Comparison of ENCODE assay signal across 1 cellular context in genomic region chr7:100655908-100656674, GRCh38.
TF ChIP-seq lines count a peak whose summit lies in the region.

TSS of gene ACTL6B (minus strand) at chr7:100656448. CDS start at chr7:100656354, 94 bp downstream.

TF ChIP-seq in K562, 482 proteins besides CTCF, POLR2A, EP300 and RAD21 (continued from another document and continues in another):
- no peak for TF ChIP-seq DPF2 (IDR thresholded peaks at IDR 0.05)
- TF ChIP-seq ATF1 (CRISPR knock-in tag; IDR thresholded peaks at IDR 0.05), result no peak; the same call in 1 of the 2 replicates
- TF ChIP-seq ATF1 (tag; IDR thresholded peaks at IDR 0.05), result no peak
- TF ChIP-seq DACH1 (IDR thresholded peaks at IDR 0.05; ENCODE audit: partially characterized antibody), result no peak
- TF ChIP-seq HDGF (IDR thresholded peaks at IDR 0.05), result no peak
- TF ChIP-seq CREB1 (IDR thresholded peaks at IDR 0.05), result 0 out of 2 replicates have a peak, but pooled peaks have one; percentile 39
- TF ChIP-seq CREB1 (CRISPR knock-in tag; IDR thresholded peaks at IDR 0.05), result peak; percentile 74
- TF ChIP-seq ZFP30 (CRISPR knock-in tag; IDR thresholded peaks at IDR 0.05; ENCODE audit: borderline replicate concordance), result no peak
- TF ChIP-seq SMAD1 (IDR thresholded peaks at IDR 0.05; ENCODE audit: low read depth, low read length, partially characterized antibody), result no peak
- TF ChIP-seq CREBBP (IDR thresholded peaks at IDR 0.05; ENCODE audit: low read depth, low read length), result no peak
- TF ChIP-seq ZNF75A (CRISPR knock-in tag; IDR thresholded peaks at IDR 0.05), result no peak
- no peak for TF ChIP-seq HEY1 (CRISPR knock-in tag; IDR thresholded peaks at IDR 0.05; ENCODE audit: borderline replicate concordance)
- TF ChIP-seq TCFL5 (CRISPR knock-in tag; conservative IDR thresholded peaks at IDR 0.05), result no peak
- no peak for TF ChIP-seq FOXJ2 (tag; IDR thresholded peaks at IDR 0.05)
- no peak for TF ChIP-seq WHSC1 (IDR thresholded peaks at IDR 0.05; ENCODE audit: low read length)
- no peak for TF ChIP-seq ZNF134 (CRISPR knock-in tag; conservative IDR thresholded peaks at IDR 0.05)
- no peak for TF ChIP-seq ZNF76 (CRISPR knock-in tag; IDR thresholded peaks at IDR 0.05; ENCODE audit: borderline replicate concordance)
- TF ChIP-seq NCOA2 (IDR thresholded peaks at IDR 0.05; ENCODE audit: partially characterized antibody in 2 of 2), result no peak
- peak; percentile 75 to 96; a peak in 2 of 4 replicates for TF ChIP-seq SIN3A (IDR thresholded peaks at IDR 0.05; ENCODE audit: borderline replicate concordance in 2 of 2, control insufficient read depth in 1 of 2, low read depth in 2 of 2, low read length in 2 of 2)
- no peak for TF ChIP-seq POLR2B (IDR thresholded peaks at IDR 0.05; ENCODE audit: low read depth, partially characterized antibody)
- TF ChIP-seq ATF3 (IDR thresholded peaks at IDR 0.05), result no peak
- TF ChIP-seq ATF3 (CRISPR knock-in tag; conservative IDR thresholded peaks at IDR 0.05), result 0 out of 2 replicates have a peak, but pooled peaks have one; percentile 65
- TF ChIP-seq ZBTB11 (CRISPR knock-in tag; IDR thresholded peaks at IDR 0.05), result peak in 1 of 3 experiments; percentile 56; a peak in 1 of 6 replicates
- no peak for TF ChIP-seq GATAD2B (IDR thresholded peaks at IDR 0.05; ENCODE audit: borderline replicate concordance)
- no peak for TF ChIP-seq EZH2 (IDR thresholded peaks at IDR 0.05; ENCODE audit: borderline replicate concordance, low read depth, low read length)
- no peak for TF ChIP-seq NR2C1 (IDR thresholded peaks at IDR 0.05)
- TF ChIP-seq NR2C1 (tag; IDR thresholded peaks at IDR 0.05), result no peak
- TF ChIP-seq TARDBP (IDR thresholded peaks at IDR 0.05), result no peak
- TF ChIP-seq MEF2A (IDR thresholded peaks at IDR 0.05; ENCODE audit: control insufficient read depth, low read depth, low read length), result no peak
- no peak for TF ChIP-seq ZNF384 (IDR thresholded peaks at IDR 0.05; ENCODE audit: low read depth, low read length)
- TF ChIP-seq ZNF121 (CRISPR knock-in tag; conservative IDR thresholded peaks at IDR 0.05), result no peak
- no peak for TF ChIP-seq CEBPG (CRISPR knock-in tag; IDR thresholded peaks at IDR 0.05)
- no peak for TF ChIP-seq CEBPG (tag; conservative IDR thresholded peaks at IDR 0.05 in 1 of 2, IDR thresholded peaks at IDR 0.05 in 1 of 2)
- TF ChIP-seq MXD1 (CRISPR knock-in tag; IDR thresholded peaks at IDR 0.05; ENCODE audit: borderline replicate concordance, poor library complexity, severe bottlenecking), result no peak
- TF ChIP-seq KAT8 (IDR thresholded peaks at IDR 0.05; ENCODE audit: low read depth), result no peak
- TF ChIP-seq ARID4B (CRISPR knock-in tag; IDR thresholded peaks at IDR 0.05), result peak; percentile 95
- peak; percentile 86 for TF ChIP-seq E2F3 (CRISPR knock-in tag; IDR thresholded peaks at IDR 0.05)
- TF ChIP-seq HLTF (IDR thresholded peaks at IDR 0.05), result no peak
- no peak for TF ChIP-seq ZNF699 (CRISPR knock-in tag; IDR thresholded peaks at IDR 0.05; ENCODE audit: insufficient replicate concordance)
- no peak for TF ChIP-seq BRD4 (IDR thresholded peaks at IDR 0.05)
- TF ChIP-seq ARNT (IDR thresholded peaks at IDR 0.05), result no peak
- TF ChIP-seq HINFP (tag; conservative IDR thresholded peaks at IDR 0.05; ENCODE audit: low read depth), result no peak
- TF ChIP-seq ID3 (CRISPR knock-in tag; IDR thresholded peaks at IDR 0.05), result no peak
- TF ChIP-seq ID3 (tag; IDR thresholded peaks at IDR 0.05), result no peak
- TF ChIP-seq POLR2AphosphoS2 (IDR thresholded peaks at IDR 0.05; ENCODE audit: low read length), result no peak
- TF ChIP-seq SIN3B (IDR thresholded peaks at IDR 0.05; ENCODE audit: low read depth), result 0 out of 2 replicates have a peak, but pooled peaks have one; percentile 26
- peak; percentile 67 for TF ChIP-seq CCNT2 (IDR thresholded peaks at IDR 0.05; ENCODE audit: borderline replicate concordance, extremely low read depth, insufficient read length, low read depth, low read length)
- no peak for TF ChIP-seq HDAC3 (IDR thresholded peaks at IDR 0.05; ENCODE audit: borderline replicate concordance, partially characterized antibody)
- TF ChIP-seq NR3C1 (CRISPR knock-in tag; IDR thresholded peaks at IDR 0.05), result peak; percentile 91; the same call in 1 of the 2 replicates
- no peak for TF ChIP-seq TCF15 (CRISPR knock-in tag; IDR thresholded peaks at IDR 0.05)
- no peak for TF ChIP-seq ZFP1 (CRISPR knock-in tag; IDR thresholded peaks at IDR 0.05)
- no peak; the same call in 1 of the 2 replicates for TF ChIP-seq JUN (IDR thresholded peaks at IDR 0.05; ENCODE audit: borderline replicate concordance, low read depth, low read length)
- peak; percentile 76; the same call in 1 of the 2 replicates for TF ChIP-seq JUN (CRISPR knock-in tag; IDR thresholded peaks at IDR 0.05; ENCODE audit: borderline replicate concordance)
- no peak for TF ChIP-seq MBD1 (CRISPR knock-in tag; IDR thresholded peaks at IDR 0.05)
- TF ChIP-seq XRCC5 (IDR thresholded peaks at IDR 0.05; ENCODE audit: low read depth, low read length), result peak; percentile 67; the same call in 1 of the 2 replicates
- no peak for TF ChIP-seq TAF15 (IDR thresholded peaks at IDR 0.05; ENCODE audit: low read depth, low read length)
- no peak for TF ChIP-seq ARHGAP35 (IDR thresholded peaks at IDR 0.05; ENCODE audit: partially characterized antibody)
- no peak for TF ChIP-seq GABPA (tag; conservative IDR thresholded peaks at IDR 0.05; ENCODE audit: low read depth)
- no peak for TF ChIP-seq IFI16 (CRISPR knock-in tag; IDR thresholded peaks at IDR 0.05)
- TF ChIP-seq HBP1 (CRISPR knock-in tag; IDR thresholded peaks at IDR 0.05), result no peak
- no peak for TF ChIP-seq PURB (CRISPR knock-in tag; IDR thresholded peaks at IDR 0.05; ENCODE audit: low read depth)
- TF ChIP-seq RBM17 (IDR thresholded peaks at IDR 0.05; ENCODE audit: borderline replicate concordance, low read depth, low read length), result no peak
- peak in 1 of 2 experiments; percentile 74; a peak in 1 of 4 replicates for TF ChIP-seq HDAC1 (IDR thresholded peaks at IDR 0.05)
